In genomic region chrX:12617241-12617640, GRCh38 we compare ENCODE assay signal across 30 cellular contexts.
"Had no signal": no experiment of that assay in that cellular context is flagged by ENCODE, and none has a peak within 500 bp of the region (broad histone marks: within the 10 kb centered on the region; RNA-seq: fewer than 3 reads in every experiment).

No MANE protein-coding gene starts in this region.

- H3K4me3 Mint-ChIP-seq: dendritic cell treated with granulocyte-macrophage colony-stimulating factor and Interleukin-4, amounts not matched to agents 40 ng/mL and 50 ng/mL, for 4 days; immature natural killer cell; memory B cell; mesothelial cell of epicardium; naive B cell; natural killer cell treated with Interleukin-12 subunit alpha and Interleukin-12 subunit beta and Interleukin-15 and Interleukin-18, amount 100 ng/mL, for 72 hours; neural crest cell; stimulated activated naive B cell treated with anti-CD40 and anti-IgM and Interleukin-4, amounts not matched to agents 10 μg/mL and 1 μg/mL and 100 μg/mL, for 72 hours; stimulated activated naive CD8-positive, alpha-beta T cell treated with anti-CD3 and anti-CD28 coated beads, Interleukin-15, Interleukin-2, amounts not matched to agents 100 ng/mL and 50 ng/mL, for 24 hours had no signal

- H3K27me3 Mint-ChIP-seq: dendritic cell treated with granulocyte-macrophage colony-stimulating factor and Interleukin-4, amounts not matched to agents 40 ng/mL and 50 ng/mL, for 4 days; stimulated activated naive CD8-positive, alpha-beta T cell treated with anti-CD3 and anti-CD28 coated beads, Interleukin-15, Interleukin-2, amounts not matched to agents 100 ng/mL and 50 ng/mL, for 24 hours had no signal

- H3K27ac Mint-ChIP-seq: dendritic cell treated with granulocyte-macrophage colony-stimulating factor and Interleukin-4, amounts not matched to agents 40 ng/mL and 50 ng/mL, for 4 days; immature natural killer cell; memory B cell; mesothelial cell of epicardium; naive B cell; natural killer cell treated with Interleukin-12 subunit alpha and Interleukin-12 subunit beta and Interleukin-15 and Interleukin-18, amount 100 ng/mL, for 72 hours; stimulated activated naive B cell treated with anti-CD40 and anti-IgM and Interleukin-4, amounts not matched to agents 10 μg/mL and 1 μg/mL and 100 μg/mL, for 72 hours; stimulated activated naive CD8-positive, alpha-beta T cell treated with anti-CD3 and anti-CD28 coated beads, Interleukin-15, Interleukin-2, amounts not matched to agents 100 ng/mL and 50 ng/mL, for 24 hours had no signal

- H3K9me3 ChIP-seq: colonic mucosa, esophagus squamous epithelium, lower lobe of right lung, mucosa of descending colon, neutrophil, pancreas, right lobe of liver, thoracic aorta, upper lobe of left lung had no signal

- H3K4me1 ChIP-seq: colonic mucosa, lower lobe of right lung, pancreas, right lobe of liver, tibial nerve, upper lobe of left lung had no signal

- H3K27ac ChIP-seq: colonic mucosa, esophagus squamous epithelium, lower lobe of right lung, neutrophil, pancreas, right lobe of liver, thoracic aorta, tibial nerve, upper lobe of left lung had no signal

- H3K9me3 Mint-ChIP-seq: dendritic cell treated with granulocyte-macrophage colony-stimulating factor and Interleukin-4, amounts not matched to agents 40 ng/mL and 50 ng/mL, for 4 days; memory B cell; stimulated activated naive B cell treated with anti-CD40 and anti-IgM and Interleukin-4, amounts not matched to agents 10 μg/mL and 1 μg/mL and 100 μg/mL, for 72 hours; stimulated activated naive CD8-positive, alpha-beta T cell treated with anti-CD3 and anti-CD28 coated beads, Interleukin-15, Interleukin-2, amounts not matched to agents 100 ng/mL and 50 ng/mL, for 24 hours had no signal

- H3K36me3 ChIP-seq: colonic mucosa, esophagus squamous epithelium, lower lobe of right lung, neutrophil, pancreas, right lobe of liver, thoracic aorta, tibial nerve, upper lobe of left lung had no signal

- DNase-seq: colonic mucosa; effector CD8-positive, alpha-beta T cell; erythroblast; esophagus squamous epithelium; hypothalamus; immature natural killer cell; islet precursor cell; kidney glomerular epithelial cell; left ventricle myocardium superior; lower lobe of right lung; mucosa of descending colon; naive B cell; pancreas; right lobe of liver; small intestine; stimulated activated CD4-positive, alpha-beta T cell treated with anti-CD3 and anti-CD28 coated beads, Interleukin-15, amount 100 ng/mL, for 24 hours; stimulated activated CD4-positive, alpha-beta T cell treated with anti-CD3 and anti-CD28 coated beads, Interleukin-2, amount 100 ng/mL, for 48 hours; stimulated activated naive B cell treated with anti-CD40 and anti-IgM and Interleukin-4, amounts not matched to agents 10 μg/mL and 1 μg/mL and 100 μg/mL, for 72 hours; upper lobe of left lung had no signal

- FAIRE-seq: frontal cortex, pancreas, small intestine, urothelium cell line had no signal

- H3K4me3 ChIP-seq: colonic mucosa, esophagus squamous epithelium, lower lobe of right lung, mucosa of descending colon, pancreas, right lobe of liver, thoracic aorta, tibial nerve, upper lobe of left lung had no signal

- H3K4me1 Mint-ChIP-seq: immature natural killer cell; memory B cell; mesothelial cell of epicardium; naive B cell; neural crest cell; stimulated activated naive B cell treated with anti-CD40 and anti-IgM and Interleukin-4, amounts not matched to agents 10 μg/mL and 1 μg/mL and 100 μg/mL, for 72 hours had no signal

- H3K36me3 Mint-ChIP-seq: immature natural killer cell; memory B cell; mesothelial cell of epicardium; naive B cell; natural killer cell treated with Interleukin-12 subunit alpha and Interleukin-12 subunit beta and Interleukin-15 and Interleukin-18, amount 100 ng/mL, for 72 hours; stimulated activated naive B cell treated with anti-CD40 and anti-IgM and Interleukin-4, amounts not matched to agents 10 μg/mL and 1 μg/mL and 100 μg/mL, for 72 hours had no signal

- H3K27me3 ChIP-seq: colonic mucosa, esophagus squamous epithelium, neutrophil, pancreas, right lobe of liver, tibial nerve, upper lobe of left lung had no signal
